In genomic region chr6:1589208-1589607, GRCh38 we compare ENCODE assay signal across 1 cellular context.
A peak's percentile ranks its signal among the peaks of the same experiment; 100 is the strongest.
TF ChIP-seq lines count a peak whose summit lies in the region.

No MANE protein-coding gene starts in this region.

TF ChIP-seq in HepG2, 621 proteins besides CTCF, POLR2A, EP300 and RAD21 (continued from another document):
- TF ChIP-seq ZGPAT (CRISPR knock-in tag; IDR thresholded peaks at IDR 0.05) (0 out of 2 replicates have a peak, but pooled peaks have one; percentile 26), HOXA9 (CRISPR knock-in tag; IDR thresholded peaks at IDR 0.05; ENCODE audit: borderline replicate concordance) (no peak), SOX13 (IDR thresholded peaks at IDR 0.05) (0 out of 2 replicates have a peak, but pooled peaks have one; percentile 19), SOX13 (CRISPR knock-in tag; conservative IDR thresholded peaks at IDR 0.05 in 1 of 2, IDR thresholded peaks at IDR 0.05 in 1 of 2) (peak in 1 of 2 experiments; percentile 47; a peak in 1 of 4 replicates), ZNF24 (IDR thresholded peaks at IDR 0.05) (no peak), CHCHD3 (CRISPR knock-in tag; IDR thresholded peaks at IDR 0.05) (no peak), FOSL2 (CRISPR knock-in tag; IDR thresholded peaks at IDR 0.05) (peak; percentile 12; the same call in 1 of the 2 replicates), EED (CRISPR knock-in tag; IDR thresholded peaks at IDR 0.05) (no peak), ZNF441 (CRISPR knock-in tag; IDR thresholded peaks at IDR 0.05; ENCODE audit: borderline replicate concordance) (no peak), ZBTB34 (CRISPR knock-in tag; IDR thresholded peaks at IDR 0.05) (0 out of 2 replicates have a peak, but pooled peaks have one; percentile 22), ARID5B (CRISPR knock-in tag; IDR thresholded peaks at IDR 0.05) (peak; percentile 35; the same call in 1 of the 2 replicates), DNMT3B (CRISPR knock-in tag; conservative IDR thresholded peaks at IDR 0.05) (no peak), SP140L (CRISPR knock-in tag; IDR thresholded peaks at IDR 0.05; ENCODE audit: borderline replicate concordance) (no peak), ZNF138 (CRISPR knock-in tag; IDR thresholded peaks at IDR 0.05; ENCODE audit: low read depth) (no peak), SOX5 (CRISPR knock-in tag; IDR thresholded peaks at IDR 0.05; ENCODE audit: borderline replicate concordance) (peak; percentile 74), JDP2 (CRISPR knock-in tag; IDR thresholded peaks at IDR 0.05; ENCODE audit: borderline replicate concordance) (no peak), CEBPB (IDR thresholded peaks at IDR 0.05; ENCODE audit: borderline replicate concordance, low read depth, low read length) (peak; percentile 68), TAF15 (IDR thresholded peaks at IDR 0.05; ENCODE audit: low read depth, low read length, poor library complexity, severe bottlenecking) (no peak), ZNF329 (CRISPR knock-in tag; IDR thresholded peaks at IDR 0.05; ENCODE audit: low read depth) (no peak), ZMYM2 (CRISPR knock-in tag; IDR thresholded peaks at IDR 0.05) (no peak)
